In genomic region chr5:102893942-102894341, GRCh38 we compare ENCODE assay signal across 23 cellular contexts.
DNase-seq lines count a peak whose midpoint lies in the region; ATAC-seq, FAIRE-seq and TF ChIP-seq lines count a peak whose summit lies in the region.
"Had no signal": no experiment of that assay in that cellular context is flagged by ENCODE, and none has a peak within 500 bp of the region (broad histone marks: within the 10 kb centered on the region; RNA-seq: fewer than 3 reads in every experiment).

No MANE protein-coding gene starts in this region.

- H3K4me3 ChIP-seq in HCT116 (replicated peaks in 1 of 2; ENCODE audit: low read depth in 1 of 2, low read length in 2 of 2) = no peak overlapping the region
- H3K4me3 ChIP-seq in GM12878 = no peak overlapping the region
- H3K4me3 ChIP-seq: GM23248, SJCRH30 had no signal

- FAIRE-seq in GM12878 (lab: Jason Lieb, UNC) = no peak
- FAIRE-seq: G401.6, GM19239 had no signal

- ATAC-seq in HCT116 (no peak), GM12878 (no peak), HG02642 (IDR thresholded peaks at IDR 0.05; ENCODE audit: poor library complexity, unreplicated experiment) (no peak)

- H3K9ac ChIP-seq in HCT116 (ENCODE audit: low read length) (no peak overlapping the region), GM12878 (ENCODE audit: control insufficient read depth, insufficient read depth, low read length) (no peak overlapping the region)
- H3K9ac ChIP-seq: GM23248 had no signal

- no peak overlapping the region for H3K27ac Mint-ChIP-seq in CD14-positive monocyte

- no peak overlapping the region for H3K27ac ChIP-seq in HCT116 (ENCODE audit: low read depth, low read length)
- H3K27ac ChIP-seq in GM12878 (ENCODE audit: control insufficient read depth, insufficient read depth) = no peak overlapping the region
- H3K27ac ChIP-seq: C4-2B, GM23248, RWPE1, SJCRH30 had no signal

- H3K4me2 ChIP-seq in HCT116 (ENCODE audit: low read length) = no peak overlapping the region
- H3K4me2 ChIP-seq in GM12878 (ENCODE audit: control insufficient read depth, insufficient read depth) = no peak overlapping the region

- TF ChIP-seq CTCF in HCT116 (IDR thresholded peaks at IDR 0.05 in 2 of 3, conservative IDR thresholded peaks at IDR 0.05 in 1 of 3; ENCODE audit: borderline replicate concordance in 1 of 3, insufficient read depth in 1 of 3, low read depth in 2 of 3, low read length in 2 of 3) = no peak
- no peak for TF ChIP-seq CTCF in GM12878 (IDR thresholded peaks at IDR 0.05 in 2 of 3, conservative IDR thresholded peaks at IDR 0.05 in 1 of 3; ENCODE audit: control insufficient read depth in 2 of 3, extremely low read depth in 1 of 3, insufficient read depth in 1 of 3, low read depth in 3 of 3, low read length in 3 of 3)
- TF ChIP-seq CTCF in CD14-positive monocyte (IDR thresholded peaks at IDR 0.05) = no peak

- SMC1A ChIA-PET in GM12878 (lab: Charles Lee; ENCODE audit: uncharacterized antibody, unreplicated experiment) = interaction anchor here (0.9 kb wide), 2 partner anchors 10 to 50 kb away, joined by 3 read pairs; no protein-coding TSS in a partner anchor

- no peaks in the 10 kb centered on the region for H3K9me3 ChIP-seq in HCT116 (ENCODE audit: control insufficient read depth in 1 of 2, insufficient read depth in 1 of 2, low read depth in 1 of 2, low read length in 2 of 2)
- H3K9me3 ChIP-seq in GM12878 (replicated peaks; ENCODE audit: control insufficient read depth, insufficient read depth, low read length) = no peaks in the 10 kb centered on the region
- H3K9me3 ChIP-seq: SJCRH30 had no signal

- BruUV-seq in HCT116 (replicated peaks; lab: Mats Ljungman, UMichigan) (no TSS peak), GM12878 (replicated peaks; lab: Mats Ljungman, UMichigan) (no TSS peak)

- peak; percentile 9 for DNase-seq in EH (ENCODE audit: low read depth)
- no peak for DNase-seq in HCT116 (ENCODE audit: low read depth, low spot score)
- DNase-seq in GM12878 (ENCODE audit: low read depth, low spot score) = no peak
- peak; percentile 62 for DNase-seq in islet precursor cell
- DNase-seq in CD14-positive monocyte (ENCODE audit: low spot score) = no peak
- no peak for DNase-seq in HuH-7.5 (ENCODE audit: low spot score)
- DNase-seq: AML-193; DMS79; GM23248; HCEC 1CT; KG1; MV-4-11; NCI-H187; NCI-H2107; NCI-H510A; NCI-H748 treated with DMSO at 0.1 percent for 48 hours; NK-92 treated with Interleukin-12 subunit alpha and Interleukin-12 subunit beta, amount 100 ng/mL, for 24 hours had no signal

- RAD21 ChIA-PET in HCT116 (lab: Charles Lee; ENCODE audit: low non-redundant PET in 1 of 2, low total read pairs in 2 of 2, uncharacterized antibody in 2 of 2, unreplicated experiment in 2 of 2) = no interaction called here
- RAD21 ChIA-PET in GM12878 (lab: Charles Lee; ENCODE audit: unreplicated experiment) = no interaction called here

- H3K4me1 ChIP-seq in HCT116 (ENCODE audit: control insufficient read depth in 1 of 2, insufficient read depth in 2 of 2, low read length in 2 of 2) (no peaks in the 10 kb centered on the region), GM12878 (ENCODE audit: control insufficient read depth, insufficient read depth, low read length) (no peaks in the 10 kb centered on the region)
- H3K4me1 ChIP-seq: SJCRH30 had no signal

- H4K20me1 ChIP-seq in HCT116 (ENCODE audit: insufficient read depth) (no peaks in the 10 kb centered on the region), GM12878 (ENCODE audit: control insufficient read depth, insufficient read depth) (no peaks in the 10 kb centered on the region)

- H3K79me2 ChIP-seq in HCT116 (ENCODE audit: insufficient read depth, low read length) (peaks cover 85% of the 10 kb centered on the region), GM12878 (ENCODE audit: control insufficient read depth, insufficient read depth, low read length) (no peaks in the 10 kb centered on the region)

- H3K9me2 ChIP-seq in HCT116 (ENCODE audit: insufficient read depth) = no peaks in the 10 kb centered on the region

- intact Hi-C loops in HCT116 (cut with micrococcal nuclease) (no loop called here), GM12878 (cut with micrococcal nuclease; ENCODE audit: unreplicated experiment) (no loop called here), CD14-positive monocyte (cut with micrococcal nuclease) (no loop called here)

- 91% methylated on average over 3 of the region's 3 CpGs for WGBS in GM12878 (ENCODE audit: insufficient coverage, insufficient replicate concordance, low lambda C conversion rate, missing lambda C conversion rate)

- H3K9me3 Mint-ChIP-seq in CD14-positive monocyte = no peaks in the 10 kb centered on the region

- H3K36me3 Mint-ChIP-seq in CD14-positive monocyte = peaks cover 0 to 4% of the 10 kb centered on the region in 2 donors

- POLR2A ChIA-PET in HCT116 (lab: Charles Lee) = no interaction called here
- POLR2A ChIA-PET in GM12878 (lab: Charles Lee) = no interaction called here

- H3K4me1 Mint-ChIP-seq in CD14-positive monocyte = no peaks in the 10 kb centered on the region

- no peak overlapping the region for H2AFZ ChIP-seq in HCT116 (ENCODE audit: low read depth, low read length, poor library complexity, severe bottlenecking)
- no peak overlapping the region for H2AFZ ChIP-seq in GM12878 (ENCODE audit: control insufficient read depth, low read depth, low read length)
- H2AFZ ChIP-seq: GM23248 had no signal

- no peak overlapping the region for H3K4me3 Mint-ChIP-seq in CD14-positive monocyte

- no peak for TF ChIP-seq RAD21 in HCT116 (IDR thresholded peaks at IDR 0.05; ENCODE audit: low read depth)
- TF ChIP-seq RAD21 in GM12878 (IDR thresholded peaks at IDR 0.05; ENCODE audit: insufficient read depth, low read depth, low read length) = no peak

- no peak for TF ChIP-seq POLR2A in HCT116 (IDR thresholded peaks at IDR 0.05; ENCODE audit: borderline replicate concordance, extremely low read depth, insufficient read depth, insufficient read length)
- TF ChIP-seq POLR2A in GM12878 (IDR thresholded peaks at IDR 0.05; ENCODE audit: low read depth, low read length) = no peak

- in situ Hi-C loops in GM12878 (cut with MboI) = no loop called here

- TF ChIP-seq EP300 in GM12878 (IDR thresholded peaks at IDR 0.05; ENCODE audit: borderline replicate concordance in 1 of 2, control insufficient read depth in 1 of 2, low read depth in 2 of 2, low read length in 2 of 2) = no peak

- H3K36me3 ChIP-seq in HCT116 (ENCODE audit: control insufficient read depth in 1 of 2, insufficient read depth in 2 of 2, low read length in 2 of 2) (no peaks in the 10 kb centered on the region; a peak in 1 of 4 replicates), GM12878 (ENCODE audit: control insufficient read depth in 2 of 2, insufficient read depth in 2 of 2, low read length in 1 of 2) (no peaks in the 10 kb centered on the region)
- H3K36me3 ChIP-seq: SJCRH30 had no signal

- H3K27me3 ChIP-seq in HCT116 (ENCODE audit: insufficient read depth, low read length) (no peaks in the 10 kb centered on the region), GM12878 (replicated peaks in 1 of 2; ENCODE audit: control insufficient read depth in 2 of 2, insufficient read depth in 2 of 2, low read length in 1 of 2) (no peaks in the 10 kb centered on the region)
- H3K27me3 ChIP-seq: SJCRH30 had no signal

- H3K27me3 Mint-ChIP-seq in CD14-positive monocyte (ENCODE audit: low read depth in 3 of 3) = peaks cover 0 to 1% (median 0%) of the 10 kb centered on the region in 3 donors

- CTCF ChIA-PET in HCT116 (lab: Charles Lee) = no interaction called here
- CTCF ChIA-PET in GM12878 (lab: Yijun Ruan, JAX) = interaction anchor here (0.7 kb wide), 1 partner anchor 71 kb away, joined by 3 read pairs; no protein-coding TSS in a partner anchor

TF ChIP-seq in HCT116, 20 proteins besides CTCF, POLR2A, EP300 and RAD21 (continues in another document):
- no peak for TF ChIP-seq POLR2AphosphoS5 (IDR thresholded peaks at IDR 0.05; ENCODE audit: low read depth, low read length)
- no peak for TF ChIP-seq SP1 (IDR thresholded peaks at IDR 0.05; ENCODE audit: low read depth)
- TF ChIP-seq ZFX (IDR thresholded peaks at IDR 0.05) = no peak

TF ChIP-seq in GM12878, 131 proteins besides CTCF, POLR2A, EP300 and RAD21 (continues in another document):
- TF ChIP-seq CEBPZ (IDR thresholded peaks at IDR 0.05; ENCODE audit: low read depth, low read length) = no peak

Comparison
In these comparisons a context has a peak if more than half of its experiments do, and no peak if none do; other contexts are left out.
1. DNase-seq: peak in EH (single experiment) and islet precursor cell (single experiment); none in HCT116 (single experiment), GM12878 (single experiment), CD14-positive monocyte (single experiment) and HuH-7.5 (single experiment).